8 cellular contexts compared by ENCODE assay signal in the genomic region with DNA sequence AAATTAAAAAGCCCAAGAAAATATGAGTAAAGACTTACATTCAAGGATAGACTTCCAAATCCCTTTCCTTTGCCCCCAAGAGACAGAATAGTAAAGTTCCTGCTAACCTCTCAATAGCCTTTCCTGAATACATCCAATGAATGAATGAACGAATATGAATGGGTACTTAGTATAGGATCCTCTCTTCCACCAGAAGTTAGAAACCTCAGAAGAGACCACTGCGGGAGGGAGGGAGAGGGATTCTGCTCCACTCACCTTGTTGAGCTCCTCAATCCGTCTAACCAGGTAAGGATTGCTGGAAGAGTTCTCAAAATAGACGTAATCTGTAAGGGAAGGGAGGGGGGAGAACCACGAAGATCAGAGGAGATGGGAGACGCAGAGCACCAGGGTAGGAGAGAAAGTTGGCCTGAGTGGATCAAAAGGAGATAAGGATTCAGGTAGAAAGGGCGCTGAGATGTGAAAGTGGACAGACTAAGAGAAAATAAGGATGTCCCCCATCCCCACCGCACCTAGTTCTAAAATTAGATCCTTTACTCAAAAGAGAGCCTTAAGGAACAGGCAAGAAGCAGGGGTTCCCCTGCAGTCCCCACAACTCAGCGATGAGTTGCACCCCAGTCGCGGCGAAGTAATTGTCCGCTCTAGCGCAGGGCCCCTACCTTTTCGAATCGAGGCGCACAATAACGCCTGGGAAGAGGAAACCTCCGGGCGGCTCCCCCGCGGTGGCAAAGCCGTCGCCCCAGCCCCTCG. TPM values are rescaled to one million over a fixed set of nuclear protein-coding genes. Genes with fewer than 3 reads are reported as not detected.
A peak's percentile ranks its signal among the peaks of the same experiment; 100 is the strongest.
DNase-seq lines count a peak whose midpoint lies in the region; ATAC-seq lines count a peak whose summit lies in the region.

No MANE protein-coding gene starts in this region.

- H3K4me3 Mint-ChIP-seq in activated T-cell treated with anti-CD3 and anti-CD28 coated beads, Interleukin-2, amount 50 U/mL, for 4 hours: peak overlapping the region; percentile 93
- peak overlapping the region; percentile 87 for H3K4me3 Mint-ChIP-seq in activated naive CD4-positive, alpha-beta T cell treated with anti-CD3 and anti-CD28 coated beads, Interleukin-2, amount 10 ng/mL, durations not matched to agents 7 days and 5 days

- peak overlapping the region; percentile 96 for H3K27ac Mint-ChIP-seq in activated naive CD4-positive, alpha-beta T cell treated with anti-CD3 and anti-CD28 coated beads, Interleukin-2, amount 10 ng/mL, durations not matched to agents 7 days and 5 days

- H3K27ac ChIP-seq in temporal lobe (ENCODE audit: low read depth, low read length): peak overlapping the region; percentile 87

- no peaks in the 10 kb centered on the region for H3K27me3 Mint-ChIP-seq in activated T-cell treated with anti-CD3 and anti-CD28 coated beads, Interleukin-2, amount 50 U/mL, for 4 hours (ENCODE audit: low read depth)
- H3K27me3 Mint-ChIP-seq in activated naive CD4-positive, alpha-beta T cell treated with anti-CD3 and anti-CD28 coated beads, Interleukin-2, amount 10 ng/mL, durations not matched to agents 7 days and 5 days: no peaks in the 10 kb centered on the region

- H3K4me1 Mint-ChIP-seq in activated T-cell treated with anti-CD3 and anti-CD28 coated beads, Interleukin-2, amount 50 U/mL, for 4 hours (ENCODE audit: low read depth): peaks cover 49% of the 10 kb centered on the region
- H3K4me1 Mint-ChIP-seq in activated naive CD4-positive, alpha-beta T cell treated with anti-CD3 and anti-CD28 coated beads, Interleukin-2, amount 10 ng/mL, durations not matched to agents 7 days and 5 days: peaks cover 58% of the 10 kb centered on the region

- ATAC-seq in activated T-cell treated with anti-CD3 and anti-CD28 coated beads, Interleukin-2, amount 50 U/mL, for 4 hours: no peak
- ATAC-seq in GM21423 (IDR thresholded peaks at IDR 0.05; ENCODE audit: unreplicated experiment) (no peak), GM19395 (IDR thresholded peaks at IDR 0.05; ENCODE audit: unreplicated experiment) (no peak), HG02840 (IDR thresholded peaks at IDR 0.05; ENCODE audit: low FRiP score, unreplicated experiment) (no peak)

- DNase-seq in activated T-cell treated with anti-CD3 and anti-CD28 coated beads, Interleukin-2, amount 50 U/mL, for 4 hours: no peak
- DNase-seq in activated T-cell treated with anti-CD3 and anti-CD28 coated beads, Interleukin-2, amount 50 U/mL, for 48 hours: no peak
- no peak for DNase-seq in activated naive CD4-positive, alpha-beta T cell treated with anti-CD3 and anti-CD28 coated beads, Interleukin-2, amount 10 ng/mL, durations not matched to agents 7 days and 5 days
- DNase-seq in islet precursor cell: peak; percentile 30

- CTCF ChIA-PET in activated naive CD4-positive, alpha-beta T cell treated with anti-CD3 and anti-CD28 coated beads, Interleukin-2, amount 10 ng/mL, durations not matched to agents 7 days and 5 days (lab: Charles Lee): interaction anchor here (1.3 to 2.1 kb wide), 3 partner anchors 9 to 66 kb away, joined by 4 to 16 read pairs (median 10); partner anchors contain the start of genes B3GAT3 and TUT1

- peaks cover 63% of the 10 kb centered on the region for H3K36me3 Mint-ChIP-seq in activated T-cell treated with anti-CD3 and anti-CD28 coated beads, Interleukin-2, amount 50 U/mL, for 4 hours (ENCODE audit: insufficient read depth)
- H3K36me3 Mint-ChIP-seq in activated naive CD4-positive, alpha-beta T cell treated with anti-CD3 and anti-CD28 coated beads, Interleukin-2, amount 10 ng/mL, durations not matched to agents 7 days and 5 days: peaks cover 72% of the 10 kb centered on the region

- H3K9me3 Mint-ChIP-seq in activated T-cell treated with anti-CD3 and anti-CD28 coated beads, Interleukin-2, amount 50 U/mL, for 4 hours: no peaks in the 10 kb centered on the region
- no peaks in the 10 kb centered on the region for H3K9me3 Mint-ChIP-seq in activated naive CD4-positive, alpha-beta T cell treated with anti-CD3 and anti-CD28 coated beads, Interleukin-2, amount 10 ng/mL, durations not matched to agents 7 days and 5 days

RNA-seq across cellular contexts. Expression of gene MTA2, which starts 1.1 kb away (rescaled TPM):
- total RNA-seq in activated T-cell treated with anti-CD3 and anti-CD28 coated beads, Interleukin-2, amount 50 U/mL, for 4 hours: 100 to 1,000 TPM; 217 to 224 (median 220) TPM
- 83.6 TPM for total RNA-seq in temporal lobe

RNA-seq across cellular contexts. Expression of gene TUT1, which starts 9.2 kb away (rescaled TPM):
- 10 to 100 TPM; 39.4 to 46.1 (median 41.6) TPM for total RNA-seq in activated T-cell treated with anti-CD3 and anti-CD28 coated beads, Interleukin-2, amount 50 U/mL, for 4 hours
- total RNA-seq in temporal lobe: 6.1 TPM

RNA-seq across cellular contexts. Expression of gene EML3, which starts 12.0 kb away (rescaled TPM):
- total RNA-seq in activated T-cell treated with anti-CD3 and anti-CD28 coated beads, Interleukin-2, amount 50 U/mL, for 4 hours: 100 to 1,000 TPM; 145 to 160 (median 155) TPM
- total RNA-seq in temporal lobe: 4.2 TPM

RNA-seq across cellular contexts. Expression of gene ROM1, which starts 12.5 kb away (rescaled TPM):
- total RNA-seq in activated T-cell treated with anti-CD3 and anti-CD28 coated beads, Interleukin-2, amount 50 U/mL, for 4 hours: 1 to 10 TPM; 5.8 to 6.6 (median 5.8) TPM
- total RNA-seq in temporal lobe: 1.7 TPM

RNA-seq across cellular contexts. Expression of gene B3GAT3, which starts 21.2 kb away (rescaled TPM):
- 10 to 100 TPM; 58.2 to 66.2 (median 59.7) TPM for total RNA-seq in activated T-cell treated with anti-CD3 and anti-CD28 coated beads, Interleukin-2, amount 50 U/mL, for 4 hours
- 15.7 TPM for total RNA-seq in temporal lobe

Comparison
In these comparisons a context has a peak if more than half of its experiments do, and no peak if none do; other contexts are left out.
1. RNA of gene EML3, which starts 12.0 kb away (total RNA-seq): 145 to 160 TPM in activated T-cell treated with anti-CD3 and anti-CD28 coated beads, Interleukin-2, amount 50 U/mL, for 4 hours; 4.2 TPM in temporal lobe (single experiment); every median in the first group is over 10 times any median in the second.